Comparison of ENCODE assay signal across 16 cellular contexts in genomic region chr3:133874344-133874743, GRCh38. TPM values are rescaled to one million over a fixed set of nuclear protein-coding genes. Genes with fewer than 3 reads are reported as not detected.
"Had no signal": no experiment of that assay in that cellular context is flagged by ENCODE, and none has a peak within 500 bp of the region (broad histone marks: within the 10 kb centered on the region; RNA-seq: fewer than 3 reads in every experiment).

No MANE protein-coding gene starts in this region.

- H3K27ac Mint-ChIP-seq: activated CD4-positive, alpha-beta T cell treated with anti-CD3 and anti-CD28 coated beads, Interleukin-2, amount 10 ng/mL, durations not matched to agents 7 days and 5 days; activated naive CD8-positive, alpha-beta T cell; activated T-cell treated with anti-CD3 and anti-CD28 coated beads, Interleukin-2, amount 50 U/mL, for 24 hours; memory B cell; naive thymus-derived CD8-positive, alpha-beta T cell; T-helper 2 cell treated with Interferon-gamma antibody and Interleukin-4, amounts not matched to agents 5 μg/mL and 100 μg/mL, for 36 hours had no signal

- H3K4me1 ChIP-seq: tibial artery had no signal

- H3K9me3 ChIP-seq: neutrophil had no signal

- H3K27me3 ChIP-seq: brain microvascular endothelial cell, hepatocyte, neutrophil, tibial artery had no signal

- ATAC-seq: naive thymus-derived CD8-positive, alpha-beta T cell had no signal

- H3K4me3 ChIP-seq: hepatocyte, left ventricle myocardium inferior, tibial artery had no signal

- H3K36me3 ChIP-seq: brain microvascular endothelial cell, left ventricle myocardium inferior, neutrophil, tibial artery had no signal

- H3K79me2 ChIP-seq: hepatocyte had no signal

- H3K36me3 Mint-ChIP-seq: memory B cell had no signal

- H3K27me3 Mint-ChIP-seq: activated naive CD8-positive, alpha-beta T cell had no signal

- H3K27ac ChIP-seq: brain microvascular endothelial cell, hepatocyte, left ventricle myocardium inferior, neutrophil, tibial artery had no signal

- H2AFZ ChIP-seq: hepatocyte had no signal

- H3K4me1 Mint-ChIP-seq: activated CD4-positive, alpha-beta T cell treated with anti-CD3 and anti-CD28 coated beads, Interleukin-2, amount 10 ng/mL, durations not matched to agents 7 days and 5 days; memory B cell; naive thymus-derived CD8-positive, alpha-beta T cell had no signal

- H3K4me3 Mint-ChIP-seq: activated CD4-positive, alpha-beta T cell treated with anti-CD3 and anti-CD28 coated beads, Interleukin-2, amount 10 ng/mL, durations not matched to agents 7 days and 5 days; activated naive CD8-positive, alpha-beta T cell; activated T-cell treated with anti-CD3 and anti-CD28 coated beads, Interleukin-2, amount 50 U/mL, for 24 hours; memory B cell; naive thymus-derived CD8-positive, alpha-beta T cell; T-helper 2 cell treated with Interferon-gamma antibody and Interleukin-4, amounts not matched to agents 5 μg/mL and 100 μg/mL, for 36 hours had no signal

- H3K4me2 ChIP-seq: hepatocyte had no signal

- DNase-seq: activated CD4-positive, alpha-beta T cell treated with anti-CD3 and anti-CD28 coated beads, Interleukin-2, amount 10 ng/mL, durations not matched to agents 7 days and 5 days; activated CD4-positive, CD25-positive, alpha-beta regulatory T cell; activated effector memory CD4-positive, alpha-beta T cell treated with anti-CD3 and anti-CD28 coated beads, Interleukin-2, amount 50 U/mL, for 16 hours; activated T-cell treated with anti-CD3 and anti-CD28 coated beads, Interleukin-2, amount 50 U/mL, for 24 hours; anterior cingulate cortex; brain microvascular endothelial cell; cerebellar nuclear complex; left ventricle myocardium inferior; naive thymus-derived CD8-positive, alpha-beta T cell; stimulated activated CD4-positive, alpha-beta T cell treated with anti-CD3 and anti-CD28 coated beads, Interleukin-2, amount 100 ng/mL, for 24 hours; tibial artery had no signal

RNA-seq across cellular contexts. Expression of gene RAB6B, which starts 21.3 kb away (rescaled TPM):
- total RNA-seq: activated CD4-positive, alpha-beta T cell treated with anti-CD3 and anti-CD28 coated beads, Interleukin-2, amount 10 ng/mL, durations not matched to agents 7 days and 5 days; naive thymus-derived CD8-positive, alpha-beta T cell had no signal
